Comparison of ENCODE assay signal across 8 cellular contexts in the genomic region with DNA sequence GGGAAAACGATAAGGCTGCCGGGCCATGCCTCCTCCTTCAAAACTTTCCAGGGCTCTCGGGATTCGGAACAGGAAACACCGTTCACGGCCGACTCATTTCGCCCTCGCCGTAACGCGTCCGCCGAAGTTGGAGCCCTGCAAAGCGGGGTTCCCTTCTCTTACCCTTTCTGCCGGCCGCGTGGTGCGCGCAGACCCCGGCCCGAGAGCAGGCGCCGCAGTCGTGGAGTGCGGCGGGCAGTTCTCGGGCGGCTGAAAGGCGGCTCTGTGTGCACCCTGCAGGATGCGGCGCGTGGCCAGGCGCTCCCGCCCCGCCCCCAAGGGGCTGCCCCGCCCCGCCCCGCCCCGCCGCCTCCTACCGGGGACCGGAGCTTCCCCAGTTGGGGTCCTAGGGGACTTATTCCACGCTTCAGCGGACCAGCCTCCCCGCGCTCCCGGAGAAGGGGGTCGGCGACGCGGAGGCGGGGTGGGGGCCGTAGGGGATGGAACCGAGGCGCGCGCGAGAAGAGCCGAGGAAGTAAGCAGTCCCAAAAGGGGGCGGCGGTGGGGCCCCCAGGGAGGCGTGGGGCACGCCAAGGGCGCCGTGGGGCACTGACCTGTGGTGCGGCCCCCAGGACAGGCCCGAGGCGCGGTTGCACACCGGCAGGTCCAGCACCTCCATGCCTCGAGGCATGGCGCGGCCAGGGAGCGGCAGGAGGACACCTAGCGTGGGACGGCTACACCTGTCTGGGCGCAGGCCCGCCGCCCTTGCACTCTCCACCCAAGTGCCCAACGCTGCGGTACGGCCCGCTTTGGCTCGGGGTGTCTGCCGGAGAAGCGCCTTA. TPM values are rescaled to one million over a fixed set of nuclear protein-coding genes. Genes with fewer than 3 reads are reported as not detected.
A peak's percentile ranks its signal among the peaks of the same experiment; 100 is the strongest.
DNase-seq lines count a peak whose midpoint lies in the region; ATAC-seq and TF ChIP-seq lines count a peak whose summit lies in the region.

Gene MCOLN2 (minus strand): TSS at position 268 of the 821 bp plus-strand sequence. CDS start 241 bp downstream, at position 27.

- H3K9ac ChIP-seq in smooth muscle cell (ENCODE audit: low read depth), result no peak within 1 kb of the TSS

- no peak for TF ChIP-seq CTCF in ascending aorta (IDR thresholded peaks at IDR 0.05)
- TF ChIP-seq CTCF in smooth muscle cell (IDR thresholded peaks at IDR 0.05; ENCODE audit: borderline replicate concordance, insufficient read depth, poor library complexity, severe bottlenecking), result peak; percentile 5

- H3K27ac ChIP-seq in SJSA1 (no peak within 1 kb of the TSS), ascending aorta (no peak within 1 kb of the TSS), smooth muscle cell (ENCODE audit: low read depth) (no peak within 1 kb of the TSS)

- intact Hi-C loops in ascending aorta (cut with DNase I), result loop anchor here (5.0 kb wide), 1 partner anchor 50 kb away; no protein-coding TSS in a partner anchor

- under 1% methylated on average over 41 of the region's 87 CpGs for WGBS in smooth muscle cell (ENCODE audit: low lambda C conversion rate)

- H3K27me3 ChIP-seq in SJSA1 (replicated peaks) (peaks cover 42% of the 10 kb centered on the region), ascending aorta (no peaks in the 10 kb centered on the region), smooth muscle cell (ENCODE audit: low read depth) (peaks cover 77% of the 10 kb centered on the region)

- DNase-seq in DMS 273 (lab: John Stamatoyannopoulos, UW; ENCODE audit: unreplicated experiment) (peak; percentile 80), SJSA1 (ENCODE audit: low read depth in 1 of 2, low spot score in 2 of 2) (peak in 1 of 2 experiments; percentile 44), ascending aorta (ENCODE audit: low spot score in 2 of 2) (no peak), smooth muscle cell (lab: John Stamatoyannopoulos, UW; ENCODE audit: unreplicated experiment) (no peak), GDM1 (lab: John Stamatoyannopoulos, UW) (no peak)

- H3K36me3 ChIP-seq in SJSA1 (no peaks in the 10 kb centered on the region), ascending aorta (no peaks in the 10 kb centered on the region), smooth muscle cell (ENCODE audit: low read depth) (no peaks in the 10 kb centered on the region)

- no peaks in the 10 kb centered on the region for H4K20me1 ChIP-seq in smooth muscle cell (ENCODE audit: low read depth)

- H3K4me1 ChIP-seq in SJSA1 (replicated peaks) (peaks cover 8% of the 10 kb centered on the region), ascending aorta (peaks cover 6 to 8% of the 10 kb centered on the region in 2 donors), smooth muscle cell (ENCODE audit: low read depth) (peaks cover 14% of the 10 kb centered on the region)

- peak within 1 kb of the TSS; percentile 46 for H2AFZ ChIP-seq in smooth muscle cell (ENCODE audit: low read depth)

- H3K9me3 ChIP-seq in SJSA1 (replicated peaks) (no peaks in the 10 kb centered on the region), ascending aorta (no peaks in the 10 kb centered on the region), iPS-18c (ENCODE audit: control insufficient read depth, insufficient read depth, low read length) (peaks cover 2% of the 10 kb centered on the region), smooth muscle cell (replicated peaks; ENCODE audit: low read depth) (no peaks in the 10 kb centered on the region)

- H3K4me2 ChIP-seq in smooth muscle cell, result peak within 1 kb of the TSS; percentile 96

- H3K4me3 ChIP-seq in SJSA1, result peak within 1 kb of the TSS; percentile 45
- peak within 1 kb of the TSS; percentile 67 to 94 for H3K4me3 ChIP-seq in ascending aorta
- peak within 1 kb of the TSS; percentile 67 for H3K4me3 ChIP-seq in iPS-18c (ENCODE audit: insufficient read depth, low read depth, low read length)
- H3K4me3 ChIP-seq in smooth muscle cell, result peak within 1 kb of the TSS; percentile 58

- peak; percentile 39 for ATAC-seq in GM19438 (IDR thresholded peaks at IDR 0.05; ENCODE audit: low read depth, unreplicated experiment)
- ATAC-seq in HG03520 (IDR thresholded peaks at IDR 0.05; ENCODE audit: unreplicated experiment), result peak; percentile 38

- H3K79me2 ChIP-seq in smooth muscle cell (ENCODE audit: low read depth), result no peaks in the 10 kb centered on the region

- H3F3A ChIP-seq in smooth muscle cell (ENCODE audit: low read depth), result no peaks in the 10 kb centered on the region

RNA-seq across cellular contexts. Expression of gene MCOLN2, which starts in this region (rescaled TPM):
- 1.4 and 1.9 TPM in 2 replicates for total RNA-seq in SJSA1 (2014; rRNA removed; shearing (Covaris generic))
- total RNA-seq in ascending aorta, result not detected
- total RNA-seq in smooth muscle cell, result not detected in 2 replicates
- 0.25 TPM in 1 of 2 replicates, not detected in the other for polyA plus RNA-seq in smooth muscle cell
